Comparison of ENCODE assay signal across 13 cellular contexts in the genomic region with DNA sequence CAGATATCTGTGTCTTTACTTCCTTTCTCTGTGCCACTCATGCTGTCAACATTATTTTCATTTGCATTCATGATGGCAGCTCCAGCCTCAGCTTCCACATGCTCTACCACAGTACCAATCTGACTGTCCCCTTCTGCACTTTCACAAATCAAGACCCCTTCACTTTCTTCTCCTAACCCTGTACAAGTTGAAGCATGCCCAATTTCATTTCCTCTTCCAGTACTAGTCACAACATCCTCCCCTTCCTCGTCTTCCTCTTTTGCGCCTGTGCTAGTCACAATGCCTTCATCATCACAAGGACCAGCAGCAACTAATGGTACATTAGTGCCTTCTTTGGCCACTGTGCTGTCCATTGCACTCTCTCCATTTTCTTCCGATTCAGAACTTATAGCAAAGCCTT. TPM values are rescaled to one million over a fixed set of nuclear protein-coding genes. Genes with fewer than 3 reads are reported as not detected.
A peak's percentile ranks its signal among the peaks of the same experiment; 100 is the strongest.
DNase-seq lines count a peak whose midpoint lies in the region; ATAC-seq and TF ChIP-seq lines count a peak whose summit lies in the region.
"Had no signal": no experiment of that assay in that cellular context is flagged by ENCODE, and none has a peak within 500 bp of the region (broad histone marks: within the 10 kb centered on the region; RNA-seq: fewer than 3 reads in every experiment).

No MANE protein-coding gene starts in this region.

- H2AFZ ChIP-seq in SK-N-SH (ENCODE audit: low read depth) = no peak overlapping the region

- H3F3A ChIP-seq in SK-N-SH (replicated peaks; ENCODE audit: insufficient read depth) = peaks cover 15% of the 10 kb centered on the region

- H3K9me2 ChIP-seq in SK-N-SH = no peaks in the 10 kb centered on the region

- TF ChIP-seq CTCF in CD14-positive monocyte (IDR thresholded peaks at IDR 0.05) = no peak
- TF ChIP-seq CTCF in SK-N-SH (IDR thresholded peaks at IDR 0.05) = no peak

- H3K4me3 Mint-ChIP-seq in CD14-positive monocyte = peak overlapping the region in 1 of 2 donors; percentile 39

- POLR2A ChIA-PET in SK-N-SH (lab: Yijun Ruan, JAX) = no interaction called here

- no peaks in the 10 kb centered on the region; a peak in 1 of 4 replicates for H3K4me1 ChIP-seq in SK-N-SH (ENCODE audit: control insufficient read depth in 1 of 2, insufficient read depth in 2 of 2, low read depth in 1 of 2, low read length in 1 of 2)
- H3K4me1 ChIP-seq: left ventricle myocardium inferior had no signal

- CTCF ChIA-PET in SK-N-SH (lab: Yijun Ruan, JAX) = no interaction called here

- H3K36me3 ChIP-seq in SK-N-SH (replicated peaks in 1 of 2; ENCODE audit: control insufficient read depth in 1 of 2, insufficient read depth in 2 of 2, low read length in 1 of 2) = peaks cover 49 to 94% of the 10 kb centered on the region in 2 experiments

- peaks cover 4% of the 10 kb centered on the region; the same call in 1 of the 2 replicates for H4K20me1 ChIP-seq in SK-N-SH (ENCODE audit: insufficient read depth)

- TF ChIP-seq EP300 in SK-N-SH (IDR thresholded peaks at IDR 0.05; ENCODE audit: borderline replicate concordance in 1 of 2, low read depth in 1 of 2, low read length in 1 of 2) = no peak

- 100% methylated on average over 3 of the region's 3 CpGs for WGBS in SK-N-SH (ENCODE audit: low lambda C conversion rate)

- H3K27ac Mint-ChIP-seq in CD14-positive monocyte = peak overlapping the region; percentile 55 to 78 (median 68)

- H3K27me3 ChIP-seq in SK-N-SH (ENCODE audit: insufficient read depth) = no peaks in the 10 kb centered on the region

- H3K9ac ChIP-seq in SK-N-SH = no peak overlapping the region

- peaks cover 0 to 2% (median 0%) of the 10 kb centered on the region in 7 donors for H3K9me3 Mint-ChIP-seq in CD14-positive monocyte

- peak; percentile 61 for ATAC-seq in GM19351 (IDR thresholded peaks at IDR 0.05; ENCODE audit: unreplicated experiment)
- peak; percentile 56 for ATAC-seq in HG03066 (IDR thresholded peaks at IDR 0.05; ENCODE audit: low read depth, unreplicated experiment)

- no peak overlapping the region for H3K27ac ChIP-seq in SK-N-SH (ENCODE audit: low read depth in 2 of 2, low read length in 1 of 2)
- H3K27ac ChIP-seq: left ventricle myocardium inferior, SK-N-MC, skin epidermis, thoracic aorta had no signal

- no peak for TF ChIP-seq RAD21 in SK-N-SH (IDR thresholded peaks at IDR 0.05; ENCODE audit: low read length)

- intact Hi-C loops in CD14-positive monocyte (cut with micrococcal nuclease) = no loop called here

- H3K9me3 ChIP-seq in SK-N-SH = no peaks in the 10 kb centered on the region
- H3K9me3 ChIP-seq: left ventricle myocardium inferior, thoracic aorta had no signal

- no peak overlapping the region for H3K4me3 ChIP-seq in SK-N-SH (ENCODE audit: low read depth in 2 of 2, low read length in 1 of 2)
- H3K4me3 ChIP-seq: left ventricle myocardium inferior, SK-N-MC, skin epidermis, thoracic aorta had no signal

- H3K79me2 ChIP-seq in SK-N-SH (ENCODE audit: insufficient read depth) = no peaks in the 10 kb centered on the region; the same call in 1 of the 2 replicates

- DNase-seq in CD14-positive monocyte (ENCODE audit: low spot score) = peak; percentile 57
- DNase-seq in SIG-M5 (lab: John Stamatoyannopoulos, UW) = peak; percentile 40
- DNase-seq in SK-N-SH = no peak
- no peak for DNase-seq in NCI-H2171 treated with DMSO at 0.1 percent for 48 hours (lab: John Stamatoyannopoulos, UW)
- no peak for DNase-seq in NCI-H1436 (lab: John Stamatoyannopoulos, UW)
- no peak for DNase-seq in NCI-H524 (lab: John Stamatoyannopoulos, UW)
- DNase-seq: left ventricle myocardium inferior, MM.1S had no signal

- peaks cover 22% of the 10 kb centered on the region for H3K4me1 Mint-ChIP-seq in CD14-positive monocyte

- H3K36me3 Mint-ChIP-seq in CD14-positive monocyte = peaks cover 67 to 72% of the 10 kb centered on the region in 2 donors

- H3K27me3 Mint-ChIP-seq in CD14-positive monocyte (ENCODE audit: low read depth in 3 of 3) = peaks cover 0 to 7% (median 0%) of the 10 kb centered on the region in 3 donors

- H3K4me2 ChIP-seq in SK-N-SH = no peak overlapping the region

TF ChIP-seq in SK-N-SH, 30 proteins besides CTCF, POLR2A, EP300 and RAD21:
- TF ChIP-seq, protein P1, sequence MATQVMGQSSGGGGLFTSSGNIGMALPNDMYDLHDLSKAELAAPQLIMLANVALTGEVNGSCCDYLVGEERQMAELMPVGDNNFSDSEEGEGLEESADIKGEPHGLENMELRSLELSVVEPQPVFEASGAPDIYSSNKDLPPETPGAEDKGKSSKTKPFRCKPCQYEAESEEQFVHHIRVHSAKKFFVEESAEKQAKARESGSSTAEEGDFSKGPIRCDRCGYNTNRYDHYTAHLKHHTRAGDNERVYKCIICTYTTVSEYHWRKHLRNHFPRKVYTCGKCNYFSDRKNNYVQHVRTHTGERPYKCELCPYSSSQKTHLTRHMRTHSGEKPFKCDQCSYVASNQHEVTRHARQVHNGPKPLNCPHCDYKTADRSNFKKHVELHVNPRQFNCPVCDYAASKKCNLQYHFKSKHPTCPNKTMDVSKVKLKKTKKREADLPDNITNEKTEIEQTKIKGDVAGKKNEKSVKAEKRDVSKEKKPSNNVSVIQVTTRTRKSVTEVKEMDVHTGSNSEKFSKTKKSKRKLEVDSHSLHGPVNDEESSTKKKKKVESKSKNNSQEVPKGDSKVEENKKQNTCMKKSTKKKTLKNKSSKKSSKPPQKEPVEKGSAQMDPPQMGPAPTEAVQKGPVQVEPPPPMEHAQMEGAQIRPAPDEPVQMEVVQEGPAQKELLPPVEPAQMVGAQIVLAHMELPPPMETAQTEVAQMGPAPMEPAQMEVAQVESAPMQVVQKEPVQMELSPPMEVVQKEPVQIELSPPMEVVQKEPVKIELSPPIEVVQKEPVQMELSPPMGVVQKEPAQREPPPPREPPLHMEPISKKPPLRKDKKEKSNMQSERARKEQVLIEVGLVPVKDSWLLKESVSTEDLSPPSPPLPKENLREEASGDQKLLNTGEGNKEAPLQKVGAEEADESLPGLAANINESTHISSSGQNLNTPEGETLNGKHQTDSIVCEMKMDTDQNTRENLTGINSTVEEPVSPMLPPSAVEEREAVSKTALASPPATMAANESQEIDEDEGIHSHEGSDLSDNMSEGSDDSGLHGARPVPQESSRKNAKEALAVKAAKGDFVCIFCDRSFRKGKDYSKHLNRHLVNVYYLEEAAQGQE (IDR thresholded peaks at IDR 0.05; ENCODE audit: low read depth, low read length) = no peak
- TF ChIP-seq, protein P2, sequence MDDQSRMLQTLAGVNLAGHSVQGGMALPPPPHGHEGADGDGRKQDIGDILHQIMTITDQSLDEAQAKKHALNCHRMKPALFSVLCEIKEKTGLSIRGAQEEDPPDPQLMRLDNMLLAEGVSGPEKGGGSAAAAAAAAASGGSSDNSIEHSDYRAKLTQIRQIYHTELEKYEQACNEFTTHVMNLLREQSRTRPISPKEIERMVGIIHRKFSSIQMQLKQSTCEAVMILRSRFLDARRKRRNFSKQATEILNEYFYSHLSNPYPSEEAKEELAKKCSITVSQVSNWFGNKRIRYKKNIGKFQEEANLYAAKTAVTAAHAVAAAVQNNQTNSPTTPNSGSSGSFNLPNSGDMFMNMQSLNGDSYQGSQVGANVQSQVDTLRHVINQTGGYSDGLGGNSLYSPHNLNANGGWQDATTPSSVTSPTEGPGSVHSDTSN (IDR thresholded peaks at IDR 0.05) = no peak
- TF ChIP-seq POLR2AphosphoS5 (IDR thresholded peaks at IDR 0.05; ENCODE audit: low read depth, low read length) (no peak), TAF1 (IDR thresholded peaks at IDR 0.05; ENCODE audit: borderline replicate concordance, low read depth, low read length) (no peak), USF2 (IDR thresholded peaks at IDR 0.05; ENCODE audit: borderline replicate concordance, low read depth, low read length) (no peak), ZBTB33 (IDR thresholded peaks at IDR 0.05; ENCODE audit: borderline replicate concordance, low read depth) (no peak), FOSL2 (IDR thresholded peaks at IDR 0.05; ENCODE audit: borderline replicate concordance, low read depth) (no peak), NRF1 (IDR thresholded peaks at IDR 0.05; ENCODE audit: low read depth, low read length) (no peak), MXI1 (IDR thresholded peaks at IDR 0.05; ENCODE audit: low read depth, low read length) (no peak), SIN3A (IDR thresholded peaks at IDR 0.05; ENCODE audit: borderline replicate concordance, low read depth, low read length) (no peak)

RNA-seq across cellular contexts. Expression of gene BOD1L1, which starts 26.5 kb away (rescaled TPM):
- polyA plus RNA-seq in CD14-positive monocyte = 1 to 10 TPM in 1 of 2 donors, under 1 TPM in 1; 0.72 to 1.5 TPM
- polyA plus RNA-seq in SK-N-SH (2012; rRNA removed) = 12.5 and 14.4 TPM in 2 replicates
- 14.3 and 15.5 TPM in 2 replicates for polyA plus RNA-seq in SK-N-SH (2012; cell fraction: cytosol; rRNA removed)
- polyA plus RNA-seq in SK-N-SH (2012; cell fraction: nucleus; rRNA removed) = 12.5 and 33.1 TPM in 2 replicates

RNA-seq across cellular contexts. Expression of gene NKX3-2, which starts 56.8 kb away (rescaled TPM):
- polyA plus RNA-seq in CD14-positive monocyte (not detected), SK-N-SH (2012; rRNA removed) (0.15 and 0.16 TPM in 2 replicates)
- polyA plus RNA-seq in SK-N-SH (2012; cell fraction: cytosol; rRNA removed) = 0.12 TPM in 2 replicates
- polyA plus RNA-seq in SK-N-SH (2012; cell fraction: nucleus; rRNA removed) = 0.36 and 0.38 TPM in 2 replicates

Comparison
In these comparisons a context has a peak if more than half of its experiments do, and no peak if none do; other contexts are left out.
1. DNase-seq: peak in CD14-positive monocyte (single experiment) and SIG-M5 (single experiment); none in SK-N-SH (single experiment), NCI-H2171 treated with DMSO at 0.1 percent for 48 hours (single experiment), NCI-H1436 (single experiment) and NCI-H524 (0 of 2).